ENCODE assay signal across 8 cellular contexts in genomic region chr3:173398111-173398479, GRCh38. TPM values are rescaled to one million over a fixed set of nuclear protein-coding genes. Genes with fewer than 3 reads are reported as not detected.
A peak's percentile ranks its signal among the peaks of the same experiment; 100 is the strongest.
DNase-seq lines count a peak whose midpoint lies in the region; ATAC-seq and TF ChIP-seq lines count a peak whose summit lies in the region.

No MANE protein-coding gene starts in this region.

- intact Hi-C loops in testis (cut with DNase I; ENCODE audit: low total_unique reads): no loop called here

- TF ChIP-seq CTCF in brain (conservative IDR thresholded peaks at IDR 0.05): peak in 1 of 2 experiments; percentile 19
- no peak for TF ChIP-seq CTCF in kidney epithelial cell (IDR thresholded peaks at IDR 0.05; ENCODE audit: insufficient read depth, low read length, poor library complexity, severe bottlenecking)
- TF ChIP-seq CTCF in testis (IDR thresholded peaks at IDR 0.05): no peak

- TF ChIP-seq POLR2A in testis (IDR thresholded peaks at IDR 0.05): no peak

- H3K27ac Mint-ChIP-seq in brain: peak overlapping the region; percentile 91 to 98 (median 97)

- peaks cover 28% of the 10 kb centered on the region for H3K27me3 Mint-ChIP-seq in brain

- 6% methylated on average over 15 of the region's 15 CpGs for WGBS in testis, 2 donors

- H3K36me3 Mint-ChIP-seq in brain: no peaks in the 10 kb centered on the region

- H3K27me3 ChIP-seq in kidney epithelial cell (ENCODE audit: control insufficient read depth, insufficient read depth, low read length): no peaks in the 10 kb centered on the region
- H3K27me3 ChIP-seq in testis: no peaks in the 10 kb centered on the region

- peak overlapping the region; percentile 92 to 99 (median 96) for H3K4me3 Mint-ChIP-seq in brain

- peak; percentile 67 for DNase-seq in NCI-H2227 treated with DMSO at 0.1 percent for 48 hours (lab: John Stamatoyannopoulos, UW)
- DNase-seq in NCI-H2227 (lab: John Stamatoyannopoulos, UW; ENCODE audit: unreplicated experiment): no peak
- DNase-seq in kidney epithelial cell (ENCODE audit: low read depth): no peak
- DNase-seq in testis: no peak
- no peak for DNase-seq in ecto neural progenitor cell (ENCODE audit: low spot score)
- DNase-seq in NCI-H82 treated with DMSO at 0.1 percent for 48 hours (lab: John Stamatoyannopoulos, UW; ENCODE audit: unreplicated experiment): no peak

- peak overlapping the region; percentile 28 to 88 for H3K27ac ChIP-seq in testis

- no peaks in the 10 kb centered on the region for H3K36me3 ChIP-seq in kidney epithelial cell (ENCODE audit: control insufficient read depth, insufficient read depth, low read length)
- H3K36me3 ChIP-seq in testis (ENCODE audit: low read depth, missing control alignments): no peaks in the 10 kb centered on the region

- peaks cover 54% of the 10 kb centered on the region for H3K4me1 Mint-ChIP-seq in brain

- H3K9me3 ChIP-seq in testis: no peaks in the 10 kb centered on the region

- no peaks in the 10 kb centered on the region for H3K4me1 ChIP-seq in testis

- no peaks in the 10 kb centered on the region for H3K9me3 Mint-ChIP-seq in brain

- no peak for ATAC-seq in GM19324 (IDR thresholded peaks at IDR 0.05; ENCODE audit: low FRiP score, unreplicated experiment)

- H3K4me3 ChIP-seq in kidney epithelial cell (ENCODE audit: low read depth, low read length): peak overlapping the region; percentile 69
- peak overlapping the region; percentile 62 to 68 for H3K4me3 ChIP-seq in testis

RNA-seq across cellular contexts. Expression of gene NLGN1, which starts 0.6 kb away (rescaled TPM):
- polyA plus RNA-seq in brain (ENCODE audit: insufficient read depth, low read depth, low replicate concordance) (6.3 TPM), testis (ENCODE audit: insufficient read depth, low read depth, low replicate concordance) (10.6 TPM)
- total RNA-seq in kidney epithelial cell (0.21 and 4.5 TPM in 2 replicates), testis (10 to 100 TPM; 15.5 to 19.2 TPM)
